14 cellular contexts compared by ENCODE assay signal in genomic region chr20:48015136-48015925, GRCh38.
DNase-seq lines count a peak whose midpoint lies in the region; FAIRE-seq and TF ChIP-seq lines count a peak whose summit lies in the region.
"Had no signal": no experiment of that assay in that cellular context is flagged by ENCODE, and none has a peak within 500 bp of the region (broad histone marks: within the 10 kb centered on the region; RNA-seq: fewer than 3 reads in every experiment).

No MANE protein-coding gene starts in this region.

- no peak for TF ChIP-seq POLR2A in spleen (IDR thresholded peaks at IDR 0.05)

- H3K27me3 Mint-ChIP-seq in astrocyte (ENCODE audit: low read depth, unreplicated experiment): peaks cover 14% of the 10 kb centered on the region

- peak; percentile 21 for DNase-seq in Daoy (ENCODE audit: low read depth)
- peak; percentile 82 for DNase-seq in astrocyte (ENCODE audit: low read depth)
- DNase-seq in fibroblast of pulmonary artery (ENCODE audit: low read depth): peak; percentile 24
- no peak for DNase-seq in smooth muscle cell (lab: John Stamatoyannopoulos, UW; ENCODE audit: unreplicated experiment)
- no peak for DNase-seq in central memory CD4-positive, alpha-beta T cell
- DNase-seq in spleen: no peak
- DNase-seq in kidney glomerular epithelial cell (lab: John Stamatoyannopoulos, UW): no peak
- DNase-seq: Caco-2, DMS53, NCI-H146, NCI-H526 treated with DMSO at 0.1 percent for 48 hours had no signal

- intact Hi-C loops in spleen (cut with DNase I; ENCODE audit: low total_unique reads): no loop called here

- FAIRE-seq in astrocyte (lab: Jason Lieb, UNC): peak; percentile 26
- FAIRE-seq: GM12891, K562 had no signal

- H2AFZ ChIP-seq in astrocyte (ENCODE audit: low read depth, low read length) (no peak overlapping the region), smooth muscle cell (ENCODE audit: low read depth) (no peak overlapping the region)
- H2AFZ ChIP-seq: GM23338 had no signal

- H3K4me2 ChIP-seq in astrocyte (ENCODE audit: low read length) (peak overlapping the region; percentile 33), smooth muscle cell (peak overlapping the region; percentile 64)
- H3K4me2 ChIP-seq: GM23338 had no signal

- 56% methylated on average over 8 of the region's 8 CpGs for WGBS in smooth muscle cell (ENCODE audit: low lambda C conversion rate)
- 63 to 78% (median 66%) methylated on average over 8 of the region's 8 CpGs for WGBS in spleen, 5 donors

- peaks cover 13% of the 10 kb centered on the region for H3K9me3 Mint-ChIP-seq in astrocyte (ENCODE audit: unreplicated experiment)

- H3K9ac ChIP-seq in astrocyte (ENCODE audit: low read length): peak overlapping the region; percentile 30
- H3K9ac ChIP-seq in smooth muscle cell (ENCODE audit: low read depth): no peak overlapping the region

- H3K4me1 ChIP-seq in astrocyte (ENCODE audit: insufficient read depth, low read length) (peaks cover 34% of the 10 kb centered on the region), smooth muscle cell (ENCODE audit: low read depth) (peaks cover 13% of the 10 kb centered on the region), spleen (no peaks in the 10 kb centered on the region)
- H3K4me1 ChIP-seq: Caco-2 had no signal

- H3K9me3 ChIP-seq in astrocyte (ENCODE audit: insufficient read depth, low read depth, low read length) (peaks cover 16% of the 10 kb centered on the region), smooth muscle cell (replicated peaks; ENCODE audit: low read depth) (peaks cover 8% of the 10 kb centered on the region), spleen (peaks cover 0 to 26% (median 18%) of the 10 kb centered on the region in 8 donors)

- H3K4me3 ChIP-seq in astrocyte (ENCODE audit: insufficient read depth, low read depth, low read length) (no peak overlapping the region), fibroblast of pulmonary artery (replicated peaks; ENCODE audit: low read depth, low read length) (no peak overlapping the region), smooth muscle cell (no peak overlapping the region), spleen (no peak overlapping the region)
- H3K4me3 ChIP-seq: GM23338, K562 had no signal

- H4K20me1 ChIP-seq in astrocyte (ENCODE audit: insufficient read depth, low read length) (no peaks in the 10 kb centered on the region), smooth muscle cell (ENCODE audit: low read depth) (no peaks in the 10 kb centered on the region)

- H3K4me1 Mint-ChIP-seq in astrocyte (ENCODE audit: low read depth, unreplicated experiment): peaks cover 17% of the 10 kb centered on the region
- H3K4me1 Mint-ChIP-seq: GM23338 had no signal

- H3K27ac Mint-ChIP-seq in astrocyte (ENCODE audit: unreplicated experiment): no peak overlapping the region
- H3K27ac Mint-ChIP-seq: GM23338 had no signal

- H3K36me3 ChIP-seq in astrocyte (ENCODE audit: insufficient read depth, low read length): no peaks in the 10 kb centered on the region
- H3K36me3 ChIP-seq in smooth muscle cell (ENCODE audit: low read depth): no peaks in the 10 kb centered on the region
- H3K36me3 ChIP-seq in spleen: no peaks in the 10 kb centered on the region

- H3K36me3 Mint-ChIP-seq in astrocyte (ENCODE audit: low read depth, unreplicated experiment): peaks cover 2% of the 10 kb centered on the region

- H3K79me2 ChIP-seq in astrocyte (ENCODE audit: insufficient read depth, low read length) (no peaks in the 10 kb centered on the region), smooth muscle cell (ENCODE audit: low read depth) (no peaks in the 10 kb centered on the region)

- H3K27me3 ChIP-seq in astrocyte (ENCODE audit: insufficient read depth, low read length) (no peaks in the 10 kb centered on the region), smooth muscle cell (ENCODE audit: low read depth) (no peaks in the 10 kb centered on the region), spleen (replicated peaks in 1 of 7) (peaks cover 0 to 22% (median 0%) of the 10 kb centered on the region in 7 donors)

- H3F3A ChIP-seq in smooth muscle cell (ENCODE audit: low read depth): peaks cover 9% of the 10 kb centered on the region

- TF ChIP-seq CTCF in astrocyte (IDR thresholded peaks at IDR 0.05; ENCODE audit: insufficient read depth, low read depth, low read length): no peak
- no peak for TF ChIP-seq CTCF in fibroblast of pulmonary artery (IDR thresholded peaks at IDR 0.05; ENCODE audit: low read length, missing control alignments)
- no peak for TF ChIP-seq CTCF in smooth muscle cell (IDR thresholded peaks at IDR 0.05; ENCODE audit: borderline replicate concordance, insufficient read depth, poor library complexity, severe bottlenecking)
- no peak for TF ChIP-seq CTCF in spleen (IDR thresholded peaks at IDR 0.05 in 8 of 11, conservative IDR thresholded peaks at IDR 0.05 in 3 of 11)

- no peak overlapping the region for H3K4me3 Mint-ChIP-seq in astrocyte (ENCODE audit: unreplicated experiment)
- H3K4me3 Mint-ChIP-seq: GM23338 had no signal

- H3K27ac ChIP-seq in astrocyte (ENCODE audit: low read depth, low read length) (peak overlapping the region; percentile 67), smooth muscle cell (ENCODE audit: low read depth) (peak overlapping the region; percentile 87), spleen (no peak overlapping the region)

Comparison
In these comparisons a context has a peak if more than half of its experiments do, and no peak if none do; other contexts are left out.
1. DNase-seq: peak in Daoy (single experiment), astrocyte (single experiment) and fibroblast of pulmonary artery (single experiment); none in smooth muscle cell (single experiment), central memory CD4-positive, alpha-beta T cell (single experiment), spleen (single experiment) and kidney glomerular epithelial cell (single experiment).
2. H3K27ac ChIP-seq: peak in astrocyte (single experiment) and smooth muscle cell (single experiment); none in spleen (0 of 8).